26 cellular contexts compared by ENCODE assay signal in genomic region chr2:203687161-203687560, GRCh38. TPM values are rescaled to one million over a fixed set of nuclear protein-coding genes. Genes with fewer than 3 reads are reported as not detected.
DNase-seq lines count a peak whose midpoint lies in the region; ATAC-seq and TF ChIP-seq lines count a peak whose summit lies in the region.
"Had no signal": no experiment of that assay in that cellular context is flagged by ENCODE, and none has a peak within 500 bp of the region (broad histone marks: within the 10 kb centered on the region; RNA-seq: fewer than 3 reads in every experiment).

No MANE protein-coding gene starts in this region.

- no peak for TF ChIP-seq POLR2A in upper lobe of left lung (IDR thresholded peaks at IDR 0.05)

- H3K4me1 ChIP-seq in heart right ventricle (peaks cover 42 to 98% (median 91%) of the 10 kb centered on the region in 9 donors), upper lobe of left lung (peaks cover 36 to 77% (median 69%) of the 10 kb centered on the region in 4 donors)
- H3K4me1 ChIP-seq: uterus had no signal

- no peak overlapping the region for H3K4me3 Mint-ChIP-seq in chondrocyte (ENCODE audit: unreplicated experiment)
- H3K4me3 Mint-ChIP-seq in T-helper 2 cell treated with Interferon-gamma antibody and Interleukin-4, amounts not matched to agents 5 μg/mL and 100 μg/mL, for 36 hours, result no peak overlapping the region
- H3K4me3 Mint-ChIP-seq: activated CD8-positive, alpha-beta T cell treated with anti-CD3 and anti-CD28 coated beads, Interleukin-2, amount 10 ng/mL, durations not matched to agents 7 days and 5 days; activated naive CD4-positive, alpha-beta T cell treated with anti-CD3 and anti-CD28 coated beads, Interleukin-2, amount 10 ng/mL, durations not matched to agents 7 days and 5 days; brain; memory B cell; naive thymus-derived CD4-positive, alpha-beta T cell had no signal

- H3K27me3 ChIP-seq in heart right ventricle (no peaks in the 10 kb centered on the region), upper lobe of left lung (no peaks in the 10 kb centered on the region)
- H3K27me3 ChIP-seq: uterus had no signal

- TF ChIP-seq EP300 in upper lobe of left lung (IDR thresholded peaks at IDR 0.05), result no peak

- H3K36me3 Mint-ChIP-seq in chondrocyte (ENCODE audit: low read depth), result no peaks in the 10 kb centered on the region
- H3K36me3 Mint-ChIP-seq in T-helper 2 cell treated with Interferon-gamma antibody and Interleukin-4, amounts not matched to agents 5 μg/mL and 100 μg/mL, for 36 hours (ENCODE audit: low read depth), result no peaks in the 10 kb centered on the region
- H3K36me3 Mint-ChIP-seq: brain, memory B cell had no signal

- no peaks in the 10 kb centered on the region for H3K27me3 Mint-ChIP-seq in chondrocyte (ENCODE audit: low read depth)
- H3K27me3 Mint-ChIP-seq in T-helper 2 cell treated with Interferon-gamma antibody and Interleukin-4, amounts not matched to agents 5 μg/mL and 100 μg/mL, for 36 hours (ENCODE audit: low read depth), result no peaks in the 10 kb centered on the region
- H3K27me3 Mint-ChIP-seq: brain; naive thymus-derived CD4-positive, alpha-beta T cell; progenitor cell of endocrine pancreas had no signal

- intact Hi-C loops in heart right ventricle (cut with DNase I), result loop anchor here in 3 of 10 donors (5.0 to 10.0 kb wide), 2 partner anchors 98 to 150 kb away; partner anchors contain the start of gene RAPH1 (in 1 of the 3)
- intact Hi-C loops in Right ventricle myocardium inferior (cut with DNase I), result loop anchor here (5.0 kb wide), 1 partner anchor 95 kb away; no protein-coding TSS in a partner anchor

- H3K9me3 ChIP-seq in heart right ventricle (no peaks in the 10 kb centered on the region), upper lobe of left lung (no peaks in the 10 kb centered on the region)
- H3K9me3 ChIP-seq: SK-N-SH, uterus had no signal

- no peak overlapping the region for H3K4me3 ChIP-seq in heart right ventricle
- H3K4me3 ChIP-seq in upper lobe of left lung, result no peak overlapping the region
- H3K4me3 ChIP-seq: dorsolateral prefrontal cortex, PC-9, uterus had no signal

- 98% methylated on average over 2 of the region's 2 CpGs for WGBS in heart right ventricle, 2 donors
- 87 to 97% methylated on average over 2 of the region's 2 CpGs for WGBS in upper lobe of left lung, 2 donors

- no peak for DNase-seq in heart right ventricle
- no peak for DNase-seq in Right ventricle myocardium inferior (ENCODE audit: missing footprints)
- no peak for DNase-seq in chondrocyte (ENCODE audit: low spot score)
- DNase-seq in kidney tubule cell (ENCODE audit: low spot score), result peak; percentile 63
- DNase-seq in upper lobe of left lung, result no peak
- DNase-seq in T-helper 2 cell treated with Interferon-gamma antibody and Interleukin-4, amounts not matched to agents 5 μg/mL and 100 μg/mL, for 36 hours (ENCODE audit: low spot score), result no peak
- DNase-seq in UCSD-AML1 (lab: John Stamatoyannopoulos, UW; ENCODE audit: unreplicated experiment), result no peak
- no peak for DNase-seq in NCI-H1048 (lab: John Stamatoyannopoulos, UW)
- DNase-seq: activated CD8-positive, alpha-beta T cell treated with anti-CD3 and anti-CD28 coated beads, Interleukin-2, amount 10 ng/mL, durations not matched to agents 7 days and 5 days; activated naive CD4-positive, alpha-beta T cell treated with anti-CD3 and anti-CD28 coated beads, Interleukin-2, amount 10 ng/mL, durations not matched to agents 7 days and 5 days; activated T-cell treated with anti-CD3 and anti-CD28 coated beads, Interleukin-2, amount 50 U/mL, for 48 hours; C1 segment of cervical spinal cord; dorsolateral prefrontal cortex; head of caudate nucleus; naive thymus-derived CD4-positive, alpha-beta T cell; NCI-H1417 treated with DMSO at 0.1 percent for 48 hours; NCI-H2171 treated with DMSO at 0.1 percent for 48 hours; PC-9; SK-N-SH; stimulated activated CD4-positive, alpha-beta T cell treated with anti-CD3 and anti-CD28 coated beads, Interleukin-12 subunit alpha, Interleukin-12 subunit beta, amount 100 ng/mL, for 4 hours; substantia nigra; uterus had no signal

- H3K36me3 ChIP-seq in heart right ventricle (no peaks in the 10 kb centered on the region), upper lobe of left lung (no peaks in the 10 kb centered on the region)
- H3K36me3 ChIP-seq: uterus had no signal

- peak overlapping the region; percentile 38 for H3K27ac Mint-ChIP-seq in chondrocyte (ENCODE audit: unreplicated experiment)
- H3K27ac Mint-ChIP-seq in T-helper 2 cell treated with Interferon-gamma antibody and Interleukin-4, amounts not matched to agents 5 μg/mL and 100 μg/mL, for 36 hours, result no peak overlapping the region
- H3K27ac Mint-ChIP-seq: activated CD8-positive, alpha-beta T cell treated with anti-CD3 and anti-CD28 coated beads, Interleukin-2, amount 10 ng/mL, durations not matched to agents 7 days and 5 days; activated naive CD4-positive, alpha-beta T cell treated with anti-CD3 and anti-CD28 coated beads, Interleukin-2, amount 10 ng/mL, durations not matched to agents 7 days and 5 days; memory B cell; progenitor cell of endocrine pancreas had no signal

- no peak for TF ChIP-seq CTCF in heart right ventricle (IDR thresholded peaks at IDR 0.05)
- TF ChIP-seq CTCF in chondrocyte (IDR thresholded peaks at IDR 0.05), result no peak
- no peak for TF ChIP-seq CTCF in upper lobe of left lung (IDR thresholded peaks at IDR 0.05)

- ATAC-seq in heart right ventricle (no peak), Right ventricle myocardium inferior (no peak), upper lobe of left lung (ENCODE audit: low FRiP score in 2 of 2) (no peak)
- ATAC-seq: activated CD8-positive, alpha-beta T cell treated with anti-CD3 and anti-CD28 coated beads, Interleukin-2, amount 10 ng/mL, durations not matched to agents 7 days and 5 days; naive thymus-derived CD4-positive, alpha-beta T cell had no signal

- H3K27ac ChIP-seq in heart right ventricle, result peak overlapping the region in 8 of 10 donors; percentile 7 to 91 (median 86)
- H3K27ac ChIP-seq in upper lobe of left lung, result peak overlapping the region in 3 of 4 donors; percentile 0 to 89 (median 81)
- H3K27ac ChIP-seq: dorsolateral prefrontal cortex, PC-9 had no signal

- H3K9me3 Mint-ChIP-seq in chondrocyte (ENCODE audit: low read depth), result no peaks in the 10 kb centered on the region
- no peaks in the 10 kb centered on the region for H3K9me3 Mint-ChIP-seq in T-helper 2 cell treated with Interferon-gamma antibody and Interleukin-4, amounts not matched to agents 5 μg/mL and 100 μg/mL, for 36 hours
- H3K9me3 Mint-ChIP-seq: activated naive CD4-positive, alpha-beta T cell treated with anti-CD3 and anti-CD28 coated beads, Interleukin-2, amount 10 ng/mL, durations not matched to agents 7 days and 5 days; brain had no signal

- H3K4me1 Mint-ChIP-seq in chondrocyte (ENCODE audit: low read depth), result peaks cover 94% of the 10 kb centered on the region
- peaks cover 23% of the 10 kb centered on the region for H3K4me1 Mint-ChIP-seq in T-helper 2 cell treated with Interferon-gamma antibody and Interleukin-4, amounts not matched to agents 5 μg/mL and 100 μg/mL, for 36 hours (ENCODE audit: low read depth)

RNA-seq across cellular contexts. Expression of gene CD28, which starts 19.3 kb away (rescaled TPM):
- total RNA-seq in heart right ventricle, result 1 to 10 TPM in 3 of 10 donors, under 1 TPM in 7; 0.36 to 5.3 (median 0.75) TPM
- polyA plus RNA-seq in heart right ventricle, result under 1 TPM; 0.10 to 0.15 TPM
- total RNA-seq in Right ventricle myocardium inferior, result 0.78 TPM
- total RNA-seq in chondrocyte, result 0.05 TPM in 1 of 3 replicates, not detected in the others
- total RNA-seq in upper lobe of left lung, result 1 to 10 TPM in 4 of 6 donors, under 1 TPM in 2; under 0.01 to 3.3 (median 1.4) TPM
- total RNA-seq: H4, PC-9, progenitor cell of endocrine pancreas had no signal
